Comparison of ENCODE assay signal across 8 cellular contexts in the genomic region with DNA sequence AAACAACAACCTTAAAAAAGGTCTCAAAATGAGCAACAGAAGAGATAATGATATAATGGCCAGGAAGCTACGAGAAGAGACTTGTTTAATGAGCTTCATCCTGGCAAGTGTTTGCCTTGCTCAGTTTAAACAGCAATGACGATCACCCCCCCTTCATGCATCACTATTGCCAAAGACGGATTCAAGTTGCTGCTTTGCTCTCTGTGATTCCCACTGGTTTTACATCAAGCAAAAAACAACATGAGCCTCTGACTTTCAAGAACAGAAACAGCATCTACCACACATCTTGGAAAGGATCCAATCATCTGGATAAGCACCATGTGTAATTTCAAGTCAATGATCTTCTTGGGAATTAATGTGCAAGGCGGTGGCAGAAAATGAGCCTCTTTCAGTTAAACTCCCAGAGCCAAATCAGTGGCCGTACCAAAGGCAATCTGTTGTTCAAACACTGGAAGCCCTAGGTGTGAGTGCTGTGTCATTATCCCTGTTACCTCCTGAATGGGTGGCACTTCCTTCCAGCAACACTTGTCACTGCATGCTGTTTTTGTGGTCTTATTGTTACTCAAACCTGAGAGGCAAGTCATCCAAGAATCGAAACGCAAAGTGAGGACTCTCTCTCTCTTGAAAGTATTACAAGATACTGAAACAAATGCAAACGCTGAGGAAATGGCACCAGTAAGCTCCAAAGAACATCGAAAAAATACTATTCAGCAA.
DNase-seq lines count a peak whose midpoint lies in the region; ATAC-seq and TF ChIP-seq lines count a peak whose summit lies in the region.

No MANE protein-coding gene starts in this region.

- H3K4me3 ChIP-seq in Jurkat, Clone E6-1 (ENCODE audit: low read length) = no peak overlapping the region

- H3K4me3 Mint-ChIP-seq in activated CD8-positive, alpha-beta T cell treated with anti-CD3 and anti-CD28 coated beads for 36 hours = no peak overlapping the region
- no peak overlapping the region for H3K4me3 Mint-ChIP-seq in nephron
- no peak overlapping the region for H3K4me3 Mint-ChIP-seq in CD4-positive, alpha-beta T cell

- peaks cover 11% of the 10 kb centered on the region for H3K36me3 Mint-ChIP-seq in activated CD8-positive, alpha-beta T cell treated with anti-CD3 and anti-CD28 coated beads for 36 hours (ENCODE audit: low read depth)
- H3K36me3 Mint-ChIP-seq in nephron (ENCODE audit: low read depth) = peaks cover 3% of the 10 kb centered on the region
- H3K36me3 Mint-ChIP-seq in CD4-positive, alpha-beta T cell (ENCODE audit: low read depth) = peaks cover 34% of the 10 kb centered on the region

- peak; percentile 89 for ATAC-seq in activated CD8-positive, alpha-beta T cell treated with anti-CD3 and anti-CD28 coated beads for 36 hours
- ATAC-seq in CD4-positive, alpha-beta T cell (ENCODE audit: poor library complexity) = no peak

- H3K27ac Mint-ChIP-seq in activated CD8-positive, alpha-beta T cell treated with anti-CD3 and anti-CD28 coated beads for 36 hours = no peak overlapping the region
- H3K27ac Mint-ChIP-seq in nephron = peak overlapping the region in 2 of 3 experiments; percentile 2 to 47
- no peak overlapping the region for H3K27ac Mint-ChIP-seq in CD4-positive, alpha-beta T cell

- peak; percentile 45 for DNase-seq in activated naive CD4-positive, alpha-beta T cell treated with Interleukin-2 at 50 U/mL for 16 hours
- no peak for DNase-seq in activated naive CD4-positive, alpha-beta T cell (lab: John Stamatoyannopoulos, UW)
- DNase-seq in Jurkat, Clone E6-1 (ENCODE audit: low read depth, low spot score) = peak; percentile 16
- peak; percentile 61 for DNase-seq in activated CD8-positive, alpha-beta T cell treated with anti-CD3 and anti-CD28 coated beads for 36 hours
- DNase-seq in GF-D8 (lab: John Stamatoyannopoulos, UW) (no peak), erythroblast (lab: John Stamatoyannopoulos, UW) (no peak)
- DNase-seq in CD4-positive, alpha-beta T cell = no peak

- peaks cover 51% of the 10 kb centered on the region for H3K4me1 Mint-ChIP-seq in activated CD8-positive, alpha-beta T cell treated with anti-CD3 and anti-CD28 coated beads for 36 hours (ENCODE audit: low read depth)
- peaks cover 52% of the 10 kb centered on the region for H3K4me1 Mint-ChIP-seq in nephron
- peaks cover 24% of the 10 kb centered on the region for H3K4me1 Mint-ChIP-seq in CD4-positive, alpha-beta T cell (ENCODE audit: low read depth)

- no peaks in the 10 kb centered on the region for H3K9me3 Mint-ChIP-seq in activated CD8-positive, alpha-beta T cell treated with anti-CD3 and anti-CD28 coated beads for 36 hours
- no peaks in the 10 kb centered on the region for H3K9me3 Mint-ChIP-seq in nephron
- H3K9me3 Mint-ChIP-seq in CD4-positive, alpha-beta T cell = no peaks in the 10 kb centered on the region

- H3K27ac ChIP-seq in CD4-positive, alpha-beta T cell (ENCODE audit: low read depth, low read length) = no peak overlapping the region

- TF ChIP-seq POLR2A in erythroblast (IDR thresholded peaks at IDR 0.05; ENCODE audit: low read length) = no peak

- intact Hi-C loops in activated CD8-positive, alpha-beta T cell treated with anti-CD3 and anti-CD28 coated beads for 36 hours (cut with micrococcal nuclease) = no loop called here
- intact Hi-C loops in CD4-positive, alpha-beta T cell (cut with DNase I, micrococcal nuclease) = no loop called here

- POLR2A ChIA-PET in activated CD8-positive, alpha-beta T cell treated with anti-CD3 and anti-CD28 coated beads for 36 hours (lab: Charles Lee) = no interaction called here
- POLR2A ChIA-PET in CD4-positive, alpha-beta T cell (lab: Charles Lee) = no interaction called here

- H3K27me3 ChIP-seq in CD4-positive, alpha-beta T cell (ENCODE audit: control insufficient read depth, insufficient read depth, low read length) = no peaks in the 10 kb centered on the region

- no peaks in the 10 kb centered on the region for H3K27me3 Mint-ChIP-seq in activated CD8-positive, alpha-beta T cell treated with anti-CD3 and anti-CD28 coated beads for 36 hours
- H3K27me3 Mint-ChIP-seq in nephron (ENCODE audit: low read depth) = no peaks in the 10 kb centered on the region
- H3K27me3 Mint-ChIP-seq in CD4-positive, alpha-beta T cell = no peaks in the 10 kb centered on the region

- CTCF ChIA-PET in activated CD8-positive, alpha-beta T cell treated with anti-CD3 and anti-CD28 coated beads for 36 hours (lab: Charles Lee) = interaction anchor here (1.1 to 1.5 kb wide), 3 partner anchors 21 to 246 kb away, joined by 4 to 5 read pairs (median 4); no protein-coding TSS in a partner anchor
- CTCF ChIA-PET in CD4-positive, alpha-beta T cell (lab: Charles Lee) = no interaction called here

- no peak for TF ChIP-seq CTCF in activated CD8-positive, alpha-beta T cell treated with anti-CD3 and anti-CD28 coated beads for 36 hours (IDR thresholded peaks at IDR 0.05)
- no peak for TF ChIP-seq CTCF in nephron (IDR thresholded peaks at IDR 0.05; ENCODE audit: unreplicated experiment in 3 of 3)
- no peak for TF ChIP-seq CTCF in CD4-positive, alpha-beta T cell (IDR thresholded peaks at IDR 0.05)

- H3K9me3 ChIP-seq in CD4-positive, alpha-beta T cell (ENCODE audit: control insufficient read depth, low read length) = no peaks in the 10 kb centered on the region

Comparison
In these comparisons a context has a peak if more than half of its experiments do, and no peak if none do; other contexts are left out.
1. DNase-seq: peak in activated naive CD4-positive, alpha-beta T cell treated with Interleukin-2 at 50 U/mL for 16 hours (single experiment), Jurkat, Clone E6-1 (single experiment) and activated CD8-positive, alpha-beta T cell treated with anti-CD3 and anti-CD28 coated beads for 36 hours (single experiment); none in activated naive CD4-positive, alpha-beta T cell (0 of 4), GF-D8 (single experiment), erythroblast (0 of 2) and CD4-positive, alpha-beta T cell (0 of 10).
2. H3K27ac Mint-ChIP-seq: peak in nephron (2 of 3); none in activated CD8-positive, alpha-beta T cell treated with anti-CD3 and anti-CD28 coated beads for 36 hours (single experiment) and CD4-positive, alpha-beta T cell (single experiment).